In the genomic region with DNA sequence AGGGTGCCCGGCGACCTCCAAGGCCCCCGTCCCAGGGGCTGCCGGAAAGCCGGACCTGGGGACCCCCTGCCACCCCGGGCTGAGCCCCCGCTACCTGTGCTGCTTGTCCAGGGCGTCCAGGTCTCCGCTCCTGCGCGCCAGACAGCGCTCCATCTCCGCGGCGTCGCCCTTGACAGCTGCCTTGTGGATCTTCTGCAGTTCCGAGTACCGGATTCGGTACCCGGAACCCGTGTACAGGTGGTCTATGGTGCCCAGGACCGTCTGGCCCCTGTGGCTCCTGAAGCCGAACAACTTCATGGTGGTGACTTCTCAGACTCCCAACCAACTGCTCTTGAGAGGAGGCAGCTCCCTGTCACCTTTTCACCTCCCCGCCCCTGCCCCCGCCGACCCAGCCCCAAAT, we compare ENCODE assay signal across 8 cellular contexts.
DNase-seq lines count a peak whose midpoint lies in the region; ATAC-seq and TF ChIP-seq lines count a peak whose summit lies in the region.
"Not testable (repeated sequence)": the region's sequence is repeated elsewhere in the genome, so short reads cannot be mapped to it uniquely, and the experiment has no call there.

No MANE protein-coding gene starts in this region.

- intact Hi-C loops in Caco-2 (cut with micrococcal nuclease; ENCODE audit: unreplicated experiment); activated T-helper 2 cell treated with anti-CD3 and anti-CD28 coated beads, Interferon-gamma antibody, Interleukin-2, Interleukin-4, amounts not matched to agents 10 μg/mL and 5 μg/mL and 100 μg/mL, durations not matched to agents 14 hours and 24 hours and 36 hours (cut with micrococcal nuclease): not testable (repeated sequence)

- not testable (repeated sequence) for H3K9ac ChIP-seq in mucosa of rectum (ENCODE audit: low read depth in 1 of 2, low read length in 2 of 2)

- H3K9me3 ChIP-seq in Caco-2; mucosa of rectum (ENCODE audit: control insufficient read depth in 2 of 2, low read length in 2 of 2); thoracic aorta: not testable (repeated sequence)

- H3K4me1 Mint-ChIP-seq in Caco-2 (ENCODE audit: low read depth, unreplicated experiment); activated T-helper 2 cell treated with anti-CD3 and anti-CD28 coated beads, Interferon-gamma antibody, Interleukin-2, Interleukin-4, amounts not matched to agents 10 μg/mL and 5 μg/mL and 100 μg/mL, durations not matched to agents 14 hours and 24 hours and 36 hours (ENCODE audit: low read depth); effector memory CD8-positive, alpha-beta T cell (ENCODE audit: low read depth in 2 of 2): not testable (repeated sequence)

- H3K4me3 Mint-ChIP-seq in Caco-2 (ENCODE audit: unreplicated experiment): peak overlapping the region; percentile 91
- peak overlapping the region; percentile 8 for H3K4me3 Mint-ChIP-seq in activated T-helper 2 cell treated with anti-CD3 and anti-CD28 coated beads, Interferon-gamma antibody, Interleukin-2, Interleukin-4, amounts not matched to agents 10 μg/mL and 5 μg/mL and 100 μg/mL, durations not matched to agents 14 hours and 24 hours and 36 hours (ENCODE audit: low read depth)
- peak overlapping the region; percentile 88 to 89 for H3K4me3 Mint-ChIP-seq in effector memory CD8-positive, alpha-beta T cell

- H3K9me3 Mint-ChIP-seq in Caco-2 (ENCODE audit: unreplicated experiment); activated T-helper 2 cell treated with anti-CD3 and anti-CD28 coated beads, Interferon-gamma antibody, Interleukin-2, Interleukin-4, amounts not matched to agents 10 μg/mL and 5 μg/mL and 100 μg/mL, durations not matched to agents 14 hours and 24 hours and 36 hours; effector memory CD8-positive, alpha-beta T cell: not testable (repeated sequence)

- peak; percentile 17 for ATAC-seq in GM19372 (IDR thresholded peaks at IDR 0.05; ENCODE audit: low read depth, unreplicated experiment)
- ATAC-seq in HG02852 (IDR thresholded peaks at IDR 0.05; ENCODE audit: unreplicated experiment): peak; percentile 25
- ATAC-seq in effector memory CD8-positive, alpha-beta T cell (replicated peaks): peak; percentile 26
- ATAC-seq in thoracic aorta (ENCODE audit: insufficient number of reproducible peaks, low FRiP score, low read depth): not testable (repeated sequence)

- not testable (repeated sequence) for H3K27ac ChIP-seq in mucosa of rectum (ENCODE audit: low read depth in 2 of 2, low read length in 2 of 2); thoracic aorta

- H3K27ac Mint-ChIP-seq in Caco-2 (ENCODE audit: unreplicated experiment): peak overlapping the region; percentile 80
- H3K27ac Mint-ChIP-seq in activated T-helper 2 cell treated with anti-CD3 and anti-CD28 coated beads, Interferon-gamma antibody, Interleukin-2, Interleukin-4, amounts not matched to agents 10 μg/mL and 5 μg/mL and 100 μg/mL, durations not matched to agents 14 hours and 24 hours and 36 hours: not testable (repeated sequence)
- H3K27ac Mint-ChIP-seq in effector memory CD8-positive, alpha-beta T cell: peak overlapping the region; percentile 92 to 95

- DNase-seq in Caco-2 (peak in 1 of 2 experiments; percentile 16), NCI-H2196 (lab: John Stamatoyannopoulos, UW; ENCODE audit: unreplicated experiment) (peak; percentile 2)
- not testable (repeated sequence) for DNase-seq in activated T-helper 2 cell treated with anti-CD3 and anti-CD28 coated beads, Interferon-gamma antibody, Interleukin-2, Interleukin-4, amounts not matched to agents 10 μg/mL and 5 μg/mL and 100 μg/mL, durations not matched to agents 14 hours and 24 hours and 36 hours (ENCODE audit: low spot score); effector memory CD8-positive, alpha-beta T cell; thoracic aorta (ENCODE audit: low spot score)

- not testable (repeated sequence) for BruUV-seq in Caco-2 (replicated peaks; lab: Mats Ljungman, UMichigan)

- POLR2A ChIA-PET in Caco-2 (lab: Charles Lee): not testable (repeated sequence)

- not testable (repeated sequence) for H3K36me3 Mint-ChIP-seq in Caco-2 (ENCODE audit: insufficient read depth, unreplicated experiment); activated T-helper 2 cell treated with anti-CD3 and anti-CD28 coated beads, Interferon-gamma antibody, Interleukin-2, Interleukin-4, amounts not matched to agents 10 μg/mL and 5 μg/mL and 100 μg/mL, durations not matched to agents 14 hours and 24 hours and 36 hours (ENCODE audit: low read depth); effector memory CD8-positive, alpha-beta T cell (ENCODE audit: insufficient read depth)

- not testable (repeated sequence) for TF ChIP-seq CTCF in Caco-2 (IDR thresholded peaks at IDR 0.05; ENCODE audit: insufficient read depth in 1 of 2, low read depth in 1 of 2, low read length in 1 of 2, severe bottlenecking in 1 of 2, unreplicated experiment in 1 of 2); thoracic aorta (IDR thresholded peaks at IDR 0.05)

- H3K36me3 ChIP-seq in Caco-2 (ENCODE audit: control insufficient read depth, insufficient read depth, low read length); mucosa of rectum (ENCODE audit: control insufficient read depth in 2 of 2, insufficient read depth in 2 of 2, low read length in 2 of 2); thoracic aorta: not testable (repeated sequence)

- H3K27me3 Mint-ChIP-seq in Caco-2 (ENCODE audit: insufficient read depth, unreplicated experiment); activated T-helper 2 cell treated with anti-CD3 and anti-CD28 coated beads, Interferon-gamma antibody, Interleukin-2, Interleukin-4, amounts not matched to agents 10 μg/mL and 5 μg/mL and 100 μg/mL, durations not matched to agents 14 hours and 24 hours and 36 hours (ENCODE audit: low read depth); effector memory CD8-positive, alpha-beta T cell: not testable (repeated sequence)

- H3K4me1 ChIP-seq in Caco-2; mucosa of rectum (ENCODE audit: control insufficient read depth in 2 of 2, insufficient read depth in 2 of 2, low read length in 2 of 2); thoracic aorta (ENCODE audit: control insufficient read depth in 1 of 2, low read depth in 2 of 2): not testable (repeated sequence)

- H3K4me3 ChIP-seq in Caco-2 (ENCODE audit: low read depth, low read length): peak overlapping the region; percentile 54
- peak overlapping the region; percentile 30 to 70 for H3K4me3 ChIP-seq in mucosa of rectum (ENCODE audit: low read length in 2 of 2)
- H3K4me3 ChIP-seq in thoracic aorta: peak overlapping the region; percentile 64

- CTCF ChIA-PET in Caco-2 (lab: Charles Lee): not testable (repeated sequence)

- not testable (repeated sequence) for H3K27me3 ChIP-seq in Caco-2 (replicated peaks; ENCODE audit: control insufficient read depth, insufficient read depth, low read length); mucosa of rectum (ENCODE audit: control insufficient read depth in 2 of 2, insufficient read depth in 2 of 2, low read length in 2 of 2); thoracic aorta (replicated peaks; ENCODE audit: insufficient read depth)

Comparison
In these comparisons a context has a peak if more than half of its experiments do, and no peak if none do; other contexts are left out.
1. H3K4me3 Mint-ChIP-seq: peak in every context shown above with its lines; median percentile 91 in Caco-2; 88 in effector memory CD8-positive, alpha-beta T cell; 8 in activated T-helper 2 cell treated with anti-CD3 and anti-CD28 coated beads, Interferon-gamma antibody, Interleukin-2, Interleukin-4, amounts not matched to agents 10 μg/mL and 5 μg/mL and 100 μg/mL, durations not matched to agents 14 hours and 24 hours and 36 hours.